Comparison of ENCODE assay signal across 19 cellular contexts in the genomic region with DNA sequence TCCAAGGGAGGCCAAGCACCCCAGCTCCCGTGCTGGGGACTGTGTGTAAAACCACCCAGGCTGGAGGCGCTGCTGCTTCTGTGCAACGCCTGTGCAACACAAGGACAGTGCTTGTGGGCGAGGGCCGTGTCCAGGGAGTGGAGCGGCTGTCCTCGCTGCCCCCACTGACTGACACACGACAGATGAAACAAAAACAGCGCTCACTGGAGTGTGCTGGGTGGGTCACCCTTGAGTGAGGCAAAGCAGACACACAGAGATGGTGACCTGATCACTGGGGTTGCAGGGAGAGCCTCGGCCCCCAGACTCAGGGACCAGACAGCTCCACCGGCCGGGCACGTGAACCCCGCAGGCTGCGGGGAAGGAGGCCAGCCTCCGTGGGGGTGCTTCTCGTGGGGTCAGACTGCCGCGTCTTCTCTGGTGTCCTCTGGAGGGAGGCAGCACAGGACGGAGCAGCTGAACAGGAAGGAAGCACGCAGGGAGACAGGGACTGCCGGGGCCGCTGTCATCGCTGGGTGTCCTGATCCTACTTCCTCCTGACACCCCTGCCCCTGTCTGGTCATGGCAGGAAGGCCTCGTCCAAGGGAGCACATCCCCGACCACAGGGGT.
DNase-seq lines count a peak whose midpoint lies in the region; ATAC-seq lines count a peak whose summit lies in the region.
"Had no signal": no experiment of that assay in that cellular context is flagged by ENCODE, and none has a peak within 500 bp of the region (broad histone marks: within the 10 kb centered on the region; RNA-seq: fewer than 3 reads in every experiment).

No MANE protein-coding gene starts in this region.

- no peak overlapping the region for H3K27ac ChIP-seq in GM23248
- H3K27ac ChIP-seq: adrenal gland, pancreas, stomach, upper lobe of left lung had no signal

- no peaks in the 10 kb centered on the region for H4K20me1 ChIP-seq in GM23248 (ENCODE audit: insufficient read depth)

- H3K4me3 ChIP-seq in GM23248 = no peak overlapping the region
- H3K4me3 ChIP-seq: adrenal gland, pancreas, stomach, upper lobe of left lung had no signal

- DNase-seq in retina = peak; percentile 20
- no peak for DNase-seq in GM23248
- no peak for DNase-seq in T-helper 2 cell treated with Interferon-gamma antibody and Interleukin-4, amounts not matched to agents 5 μg/mL and 100 μg/mL, for 36 hours (ENCODE audit: low spot score)
- DNase-seq in NCI-H2081 treated with DMSO at 0.1 percent for 48 hours (lab: John Stamatoyannopoulos, UW) = no peak
- DNase-seq: activated CD4-positive, alpha-beta T cell treated with anti-CD3 and anti-CD28 coated beads, Interleukin-2, amount 10 ng/mL, durations not matched to agents 7 days and 5 days; activated CD8-positive, alpha-beta memory T cell treated with anti-CD3 and anti-CD28 coated beads, Interleukin-2, amount 50 U/mL, for 4 hours; activated gamma-delta T cell; adrenal gland; NCI-H446 treated with DMSO at 0.1 percent for 48 hours; pancreas; stimulated activated CD4-positive, alpha-beta T cell treated with anti-CD3 and anti-CD28 coated beads, Interleukin-2, amount 100 ng/mL, for 24 hours; stomach had no signal

- WGBS in GM23248 (ENCODE audit: low coverage in 1 of 2, low lambda C conversion rate in 2 of 2, missing lambda C conversion rate in 2 of 2), 2 experiments = 72 to 75% methylated on average over 26 of the region's 26 CpGs

- no peaks in the 10 kb centered on the region for H3K4me1 ChIP-seq in GM23248 (ENCODE audit: insufficient read depth)
- H3K4me1 ChIP-seq: adrenal gland, pancreas, stomach, upper lobe of left lung had no signal

- peaks cover 11% of the 10 kb centered on the region; the same call in 1 of the 2 replicates for H3K27me3 ChIP-seq in GM23248 (replicated peaks; ENCODE audit: insufficient read depth)
- H3K27me3 ChIP-seq: pancreas, upper lobe of left lung had no signal

- in situ Hi-C loops in GM23248 (cut with MboI) = no loop called here

- no peaks in the 10 kb centered on the region for H3K36me3 Mint-ChIP-seq in T-helper 2 cell treated with Interferon-gamma antibody and Interleukin-4, amounts not matched to agents 5 μg/mL and 100 μg/mL, for 36 hours (ENCODE audit: low read depth)

- H3K27me3 Mint-ChIP-seq in T-helper 2 cell treated with Interferon-gamma antibody and Interleukin-4, amounts not matched to agents 5 μg/mL and 100 μg/mL, for 36 hours (ENCODE audit: low read depth) = peaks cover 5% of the 10 kb centered on the region
- H3K27me3 Mint-ChIP-seq: activated CD4-positive, alpha-beta T cell treated with anti-CD3 and anti-CD28 coated beads, Interleukin-2, amount 10 ng/mL, durations not matched to agents 7 days and 5 days had no signal

- H3K9ac ChIP-seq in GM23248 = no peak overlapping the region

- no peaks in the 10 kb centered on the region for H3K4me1 Mint-ChIP-seq in T-helper 2 cell treated with Interferon-gamma antibody and Interleukin-4, amounts not matched to agents 5 μg/mL and 100 μg/mL, for 36 hours (ENCODE audit: low read depth)
- H3K4me1 Mint-ChIP-seq: activated CD4-positive, alpha-beta T cell treated with anti-CD3 and anti-CD28 coated beads, Interleukin-2, amount 10 ng/mL, durations not matched to agents 7 days and 5 days; IgD-negative memory B cell had no signal

- H3K79me2 ChIP-seq in GM23248 (ENCODE audit: insufficient read depth) = no peaks in the 10 kb centered on the region

- no peak overlapping the region for H2AFZ ChIP-seq in GM23248

- H3K4me3 Mint-ChIP-seq in T-helper 2 cell treated with Interferon-gamma antibody and Interleukin-4, amounts not matched to agents 5 μg/mL and 100 μg/mL, for 36 hours = no peak overlapping the region
- H3K4me3 Mint-ChIP-seq: activated CD4-positive, alpha-beta T cell treated with anti-CD3 and anti-CD28 coated beads, Interleukin-2, amount 10 ng/mL, durations not matched to agents 7 days and 5 days; dendritic cell treated with granulocyte-macrophage colony-stimulating factor and Interleukin-4, amounts not matched to agents 40 ng/mL and 50 ng/mL, for 4 days had no signal

- no peak overlapping the region for H3K27ac Mint-ChIP-seq in T-helper 2 cell treated with Interferon-gamma antibody and Interleukin-4, amounts not matched to agents 5 μg/mL and 100 μg/mL, for 36 hours
- H3K27ac Mint-ChIP-seq: activated CD4-positive, alpha-beta T cell treated with anti-CD3 and anti-CD28 coated beads, Interleukin-2, amount 10 ng/mL, durations not matched to agents 7 days and 5 days; dendritic cell treated with granulocyte-macrophage colony-stimulating factor and Interleukin-4, amounts not matched to agents 40 ng/mL and 50 ng/mL, for 4 days; IgD-negative memory B cell had no signal

- no peaks in the 10 kb centered on the region for H3F3A ChIP-seq in GM23248 (ENCODE audit: insufficient read depth)

- ATAC-seq in GM18502 (IDR thresholded peaks at IDR 0.05; ENCODE audit: poor library complexity, unreplicated experiment) = peak; percentile 55
- peak; percentile 23 for ATAC-seq in GM19397 (IDR thresholded peaks at IDR 0.05; ENCODE audit: unreplicated experiment)
- ATAC-seq in HG03460 (IDR thresholded peaks at IDR 0.05; ENCODE audit: unreplicated experiment) = peak; percentile 1
- no peak for ATAC-seq in GM19463 (IDR thresholded peaks at IDR 0.05; ENCODE audit: unreplicated experiment)
- ATAC-seq: pancreas had no signal

- no peak overlapping the region for H3K4me2 ChIP-seq in GM23248 (ENCODE audit: unreplicated experiment)

- no peaks in the 10 kb centered on the region for H3K36me3 ChIP-seq in GM23248 (ENCODE audit: low read depth)
- H3K36me3 ChIP-seq: adrenal gland, pancreas, stomach, upper lobe of left lung had no signal

- no peaks in the 10 kb centered on the region for H3K9me3 Mint-ChIP-seq in T-helper 2 cell treated with Interferon-gamma antibody and Interleukin-4, amounts not matched to agents 5 μg/mL and 100 μg/mL, for 36 hours
- H3K9me3 Mint-ChIP-seq: activated CD4-positive, alpha-beta T cell treated with anti-CD3 and anti-CD28 coated beads, Interleukin-2, amount 10 ng/mL, durations not matched to agents 7 days and 5 days; dendritic cell treated with granulocyte-macrophage colony-stimulating factor and Interleukin-4, amounts not matched to agents 40 ng/mL and 50 ng/mL, for 4 days had no signal

- H3K9me2 ChIP-seq in GM23248 (ENCODE audit: insufficient read depth) = no peaks in the 10 kb centered on the region

- H3K9me3 ChIP-seq in GM23248 (ENCODE audit: low read depth) = no peaks in the 10 kb centered on the region
- H3K9me3 ChIP-seq: adrenal gland, pancreas, stomach, upper lobe of left lung had no signal
